ENCODE assay signal across 1 cellular context in the genomic region with DNA sequence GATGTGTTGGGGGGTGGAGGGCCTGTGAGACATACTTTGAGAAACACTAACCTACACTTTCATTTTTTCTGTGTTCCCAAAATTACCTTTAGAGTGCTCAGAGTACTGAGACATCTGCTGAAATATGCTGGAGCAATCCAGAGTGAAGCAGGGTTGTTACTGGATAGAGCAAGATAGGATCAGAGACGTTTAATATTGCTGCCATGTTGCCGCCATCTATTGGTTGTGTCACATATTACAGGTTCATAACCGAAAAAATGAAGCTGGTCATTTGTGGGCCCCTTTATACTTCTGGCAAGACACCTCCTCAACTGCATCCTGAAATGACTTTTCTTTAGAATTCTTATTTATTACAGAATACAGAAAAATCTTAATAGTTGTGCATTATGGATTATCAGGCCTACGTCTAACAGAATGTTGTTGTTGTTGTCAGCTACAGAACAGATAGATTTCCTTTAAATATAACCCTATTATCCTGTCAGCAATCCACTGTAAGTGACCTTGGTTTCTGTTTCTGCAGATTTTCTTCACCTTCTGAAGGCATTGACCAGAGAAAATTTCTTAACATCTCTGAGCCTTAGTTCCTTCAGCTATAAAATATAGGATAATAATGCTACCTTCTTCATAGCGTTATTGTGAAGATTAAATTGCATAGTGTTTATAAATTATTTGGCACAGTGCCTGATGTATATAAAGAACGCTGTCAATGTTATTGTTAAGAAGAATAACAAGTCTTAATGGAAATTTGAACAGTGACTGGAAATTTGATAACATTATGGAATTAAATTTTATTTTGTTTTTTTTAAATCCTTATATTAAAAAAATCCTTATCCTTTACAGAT.
TF ChIP-seq lines count a peak whose summit lies in the region.

No MANE protein-coding gene starts in this region.

TF ChIP-seq in HEK293, 187 proteins besides CTCF, POLR2A, EP300 and RAD21 (continued from another document):
- 0 out of 2 replicates have a peak, but pooled peaks have one; percentile 40 for TF ChIP-seq ZFP69B (tag by site-specific recombination; IDR thresholded peaks at IDR 0.05)
